31 cellular contexts compared by ENCODE assay signal in the genomic region with DNA sequence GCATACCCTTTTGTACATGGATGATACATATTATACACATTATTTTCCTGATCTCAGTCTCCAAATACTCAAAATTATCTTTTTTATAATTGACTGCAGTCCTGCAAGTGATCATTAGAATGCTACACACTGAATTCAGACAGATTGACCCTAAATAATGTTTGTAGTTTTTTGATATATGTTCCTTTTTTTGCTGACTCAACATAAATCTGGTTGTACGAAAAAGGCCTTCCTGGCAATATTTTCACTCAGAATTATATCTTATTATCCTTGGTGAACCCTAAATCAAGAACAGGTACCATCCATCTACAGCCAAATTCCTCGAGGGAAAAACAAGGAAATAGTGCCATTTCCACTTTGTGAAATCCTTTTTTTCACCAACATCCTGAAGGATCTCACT.
"Had no signal": no experiment of that assay in that cellular context is flagged by ENCODE, and none has a peak within 500 bp of the region (broad histone marks: within the 10 kb centered on the region; RNA-seq: fewer than 3 reads in every experiment).

No MANE protein-coding gene starts in this region.

- H3K4me2 ChIP-seq: neural progenitor cell, smooth muscle cell had no signal

- H3K9me3 ChIP-seq: suprapubic skin, testis, upper lobe of right lung had no signal

- DNase-seq: natural killer cell; occipital lobe; ovary; posterior cingulate gyrus; psoas muscle; right cardiac atrium; spleen; stimulated activated CD4-positive, alpha-beta T cell treated with anti-CD3 and anti-CD28 coated beads, Interleukin-12 subunit alpha, Interleukin-12 subunit beta, amount 100 ng/mL, for 4 hours; stimulated activated CD4-positive, alpha-beta T cell treated with anti-CD3 and anti-CD28 coated beads, Interleukin-1b, Interleukin-23, amount 100 ng/mL, for 48 hours; stimulated activated CD4-positive, alpha-beta T cell treated with anti-CD3 and anti-CD28 coated beads, Interleukin-4, amount 100 ng/mL, for 1 hour; stimulated activated CD4-positive, alpha-beta T cell treated with anti-CD3 and anti-CD28 coated beads, Interleukin-4, amount 100 ng/mL, for 4 hours; stimulated activated CD8-positive, alpha-beta memory T cell treated with anti-CD3 and anti-CD28 coated beads, Interleukin-4, amount 100 ng/mL, for 48 hours; stimulated activated naive CD4-positive, alpha-beta T cell; stimulated activated naive CD8-positive, alpha-beta T cell treated with anti-CD3 and anti-CD28 coated beads, Interleukin-15, amount 100 ng/mL, for 72 hours; stimulated activated naive CD8-positive, alpha-beta T cell treated with anti-CD3 and anti-CD28 coated beads, Interleukin-15, Interleukin-2, amounts not matched to agents 100 U/mL and 50 U/mL, for 24 hours; substantia nigra; testis; tibial artery; transverse colon; upper lobe of right lung; uterus had no signal

- H3K27ac ChIP-seq: neural progenitor cell, ovary, parathyroid adenoma, psoas muscle, skin epidermis, spleen, suprapubic skin, testis, tibial artery, transverse colon, upper lobe of right lung, uterus had no signal

- H3K4me3 Mint-ChIP-seq: natural killer cell; nephron; neural progenitor cell; stimulated activated memory B cell treated with anti-CD40 and anti-IgM and Interleukin-4, amounts not matched to agents 10 μg/mL and 1 μg/mL and 100 μg/mL, for 72 hours; stimulated activated naive CD8-positive, alpha-beta T cell treated with anti-CD3 and anti-CD28 coated beads, Interleukin-15, amount 100 ng/mL, for 72 hours; type B pancreatic cell had no signal

- H3K4me3 ChIP-seq: neural progenitor cell, ovary, psoas muscle, skin epidermis, smooth muscle cell, spleen, suprapubic skin, testis, tibial artery, transverse colon, upper lobe of right lung, uterus had no signal

- H3K27me3 Mint-ChIP-seq: progenitor cell of endocrine pancreas; stimulated activated memory B cell treated with anti-CD40 and anti-IgM and Interleukin-4, amounts not matched to agents 10 μg/mL and 1 μg/mL and 100 μg/mL, for 72 hours; stimulated activated naive CD8-positive, alpha-beta T cell treated with anti-CD3 and anti-CD28 coated beads, Interleukin-15, amount 100 ng/mL, for 72 hours; type B pancreatic cell had no signal

- H3K4me1 ChIP-seq: neural progenitor cell, parathyroid adenoma, psoas muscle, spleen, suprapubic skin, testis, tibial artery, transverse colon, upper lobe of right lung, uterus had no signal

- ATAC-seq: natural killer cell; psoas muscle; right cardiac atrium; sciatic nerve; stimulated activated memory B cell treated with anti-CD40 and anti-IgM and Interleukin-4, amounts not matched to agents 10 μg/mL and 1 μg/mL and 100 μg/mL, for 72 hours; stimulated activated naive CD8-positive, alpha-beta T cell treated with anti-CD3 and anti-CD28 coated beads, Interleukin-15, amount 100 ng/mL, for 72 hours; stimulated activated naive CD8-positive, alpha-beta T cell treated with anti-CD3 and anti-CD28 coated beads, Interleukin-15, Interleukin-2, amounts not matched to agents 100 U/mL and 50 U/mL, for 24 hours; upper lobe of right lung had no signal

- H3K27me3 ChIP-seq: neural progenitor cell, ovary, spleen, suprapubic skin, testis, tibial artery, transverse colon, upper lobe of right lung, uterus had no signal

- H3K36me3 ChIP-seq: neural progenitor cell, ovary, upper lobe of right lung, uterus had no signal

- H3K4me1 Mint-ChIP-seq: natural killer cell; nephron; neural progenitor cell; stimulated activated memory B cell treated with anti-CD40 and anti-IgM and Interleukin-4, amounts not matched to agents 10 μg/mL and 1 μg/mL and 100 μg/mL, for 72 hours had no signal

- H3K9ac ChIP-seq: neural progenitor cell, parathyroid adenoma had no signal

- H3K27ac Mint-ChIP-seq: natural killer cell; nephron; progenitor cell of endocrine pancreas; stimulated activated memory B cell treated with anti-CD40 and anti-IgM and Interleukin-4, amounts not matched to agents 10 μg/mL and 1 μg/mL and 100 μg/mL, for 72 hours; type B pancreatic cell had no signal

- H2AFZ ChIP-seq: neural progenitor cell, parathyroid adenoma had no signal
